In genomic region chr14:35418093-35418492, GRCh38 we compare ENCODE assay signal across 18 cellular contexts. TPM values are rescaled to one million over a fixed set of nuclear protein-coding genes. Genes with fewer than 3 reads are reported as not detected.
DNase-seq lines count a peak whose midpoint lies in the region; ATAC-seq and TF ChIP-seq lines count a peak whose summit lies in the region.
"Had no signal": no experiment of that assay in that cellular context is flagged by ENCODE, and none has a peak within 500 bp of the region (broad histone marks: within the 10 kb centered on the region; RNA-seq: fewer than 3 reads in every experiment).

No MANE protein-coding gene starts in this region.

- peaks cover 52% of the 10 kb centered on the region for H3K4me1 Mint-ChIP-seq in activated CD4-positive, alpha-beta T cell treated with anti-CD3 and anti-CD28 coated beads, Interleukin-2, amount 10 ng/mL, durations not matched to agents 7 days and 5 days
- peaks cover 53% of the 10 kb centered on the region for H3K4me1 Mint-ChIP-seq in activated CD4-positive, alpha-beta T cell treated with anti-CD3 and anti-CD28 coated beads, Interleukin-2, amount 10 ng/mL, durations not matched to agents 24 days and 14 days
- H3K4me1 Mint-ChIP-seq in immature natural killer cell: peaks cover 61 to 62% of the 10 kb centered on the region in 2 donors
- H3K4me1 Mint-ChIP-seq in activated T-cell treated with anti-CD3 and anti-CD28 coated beads, Interleukin-2, amount 50 U/mL, for 24 hours (ENCODE audit: low read depth): peaks cover 65% of the 10 kb centered on the region

- H3K4me3 Mint-ChIP-seq in activated CD4-positive, alpha-beta T cell treated with anti-CD3 and anti-CD28 coated beads, Interleukin-2, amount 10 ng/mL, durations not matched to agents 7 days and 5 days: no peak overlapping the region
- H3K4me3 Mint-ChIP-seq in activated CD4-positive, alpha-beta T cell treated with anti-CD3 and anti-CD28 coated beads, Interleukin-2, amount 10 ng/mL, durations not matched to agents 24 days and 14 days: no peak overlapping the region
- H3K4me3 Mint-ChIP-seq in immature natural killer cell: peak overlapping the region; percentile 27 to 89 (median 76)
- H3K4me3 Mint-ChIP-seq in activated T-cell treated with anti-CD3 and anti-CD28 coated beads, Interleukin-2, amount 50 U/mL, for 24 hours: no peak overlapping the region
- H3K4me3 Mint-ChIP-seq: B cell; CD8-positive, alpha-beta T cell; HFFc6 had no signal

- no peaks in the 10 kb centered on the region for H3K9me3 Mint-ChIP-seq in activated CD4-positive, alpha-beta T cell treated with anti-CD3 and anti-CD28 coated beads, Interleukin-2, amount 10 ng/mL, durations not matched to agents 7 days and 5 days
- H3K9me3 Mint-ChIP-seq in activated CD4-positive, alpha-beta T cell treated with anti-CD3 and anti-CD28 coated beads, Interleukin-2, amount 10 ng/mL, durations not matched to agents 24 days and 14 days: no peaks in the 10 kb centered on the region
- H3K9me3 Mint-ChIP-seq in immature natural killer cell: no peaks in the 10 kb centered on the region
- H3K9me3 Mint-ChIP-seq in activated T-cell treated with anti-CD3 and anti-CD28 coated beads, Interleukin-2, amount 50 U/mL, for 24 hours: no peaks in the 10 kb centered on the region
- H3K9me3 Mint-ChIP-seq: CD8-positive, alpha-beta T cell; HFFc6 had no signal

- POLR2A ChIA-PET in activated CD4-positive, alpha-beta T cell treated with anti-CD3 and anti-CD28 coated beads, Interleukin-2, amount 10 ng/mL, durations not matched to agents 7 days and 5 days (lab: Charles Lee): no interaction called here

- no peaks in the 10 kb centered on the region for H3K27me3 Mint-ChIP-seq in activated CD4-positive, alpha-beta T cell treated with anti-CD3 and anti-CD28 coated beads, Interleukin-2, amount 10 ng/mL, durations not matched to agents 7 days and 5 days
- H3K27me3 Mint-ChIP-seq in activated CD4-positive, alpha-beta T cell treated with anti-CD3 and anti-CD28 coated beads, Interleukin-2, amount 10 ng/mL, durations not matched to agents 24 days and 14 days: peaks cover 4% of the 10 kb centered on the region
- peaks cover 0 to 8% (median 6%) of the 10 kb centered on the region in 3 donors for H3K27me3 Mint-ChIP-seq in immature natural killer cell (ENCODE audit: low read depth in 3 of 3)
- no peaks in the 10 kb centered on the region for H3K27me3 Mint-ChIP-seq in activated T-cell treated with anti-CD3 and anti-CD28 coated beads, Interleukin-2, amount 50 U/mL, for 24 hours
- H3K27me3 Mint-ChIP-seq: B cell had no signal

- DNase-seq in activated CD4-positive, alpha-beta T cell treated with anti-CD3 and anti-CD28 coated beads, Interleukin-2, amount 10 ng/mL, durations not matched to agents 7 days and 5 days: no peak
- no peak for DNase-seq in activated CD4-positive, alpha-beta T cell treated with anti-CD3 and anti-CD28 coated beads, Interleukin-2, amount 10 ng/mL, durations not matched to agents 24 days and 14 days
- DNase-seq in immature natural killer cell: no peak
- no peak for DNase-seq in activated T-cell treated with anti-CD3 and anti-CD28 coated beads, Interleukin-2, amount 50 U/mL, for 24 hours
- no peak for DNase-seq in posterior vena cava (ENCODE audit: low spot score)
- DNase-seq: 8988T; ACHN; C1 segment of cervical spinal cord; Caco-2; CD8-positive, alpha-beta T cell; DND-41; GDM1; HCEC 1CT; HFFc6 had no signal

- CTCF ChIA-PET in activated CD4-positive, alpha-beta T cell treated with anti-CD3 and anti-CD28 coated beads, Interleukin-2, amount 10 ng/mL, durations not matched to agents 7 days and 5 days (lab: Charles Lee): interaction anchor here (0.5 to 1.5 kb wide), 7 partner anchors 10 to 692 kb away, joined by 3 to 6 read pairs (median 3); partner anchors contain the start of gene NFKBIA

- H3K36me3 Mint-ChIP-seq in activated CD4-positive, alpha-beta T cell treated with anti-CD3 and anti-CD28 coated beads, Interleukin-2, amount 10 ng/mL, durations not matched to agents 7 days and 5 days (ENCODE audit: low read depth): no peaks in the 10 kb centered on the region
- no peaks in the 10 kb centered on the region for H3K36me3 Mint-ChIP-seq in activated CD4-positive, alpha-beta T cell treated with anti-CD3 and anti-CD28 coated beads, Interleukin-2, amount 10 ng/mL, durations not matched to agents 24 days and 14 days (ENCODE audit: low read depth)
- H3K36me3 Mint-ChIP-seq in immature natural killer cell: no peaks in the 10 kb centered on the region
- H3K36me3 Mint-ChIP-seq in activated T-cell treated with anti-CD3 and anti-CD28 coated beads, Interleukin-2, amount 50 U/mL, for 24 hours (ENCODE audit: low read depth): no peaks in the 10 kb centered on the region
- H3K36me3 Mint-ChIP-seq: CD8-positive, alpha-beta T cell had no signal

- ATAC-seq in SK-N-SH treated with all-trans-retinoic acid at 6 μM for 48 hours: no peak
- ATAC-seq in GM21723 (IDR thresholded peaks at IDR 0.05; ENCODE audit: unreplicated experiment): no peak
- ATAC-seq in GM19328 (IDR thresholded peaks at IDR 0.05; ENCODE audit: unreplicated experiment): no peak
- ATAC-seq: CD8-positive, alpha-beta T cell had no signal

- H3K27ac Mint-ChIP-seq in activated CD4-positive, alpha-beta T cell treated with anti-CD3 and anti-CD28 coated beads, Interleukin-2, amount 10 ng/mL, durations not matched to agents 7 days and 5 days: peak overlapping the region; percentile 64
- H3K27ac Mint-ChIP-seq in activated CD4-positive, alpha-beta T cell treated with anti-CD3 and anti-CD28 coated beads, Interleukin-2, amount 10 ng/mL, durations not matched to agents 24 days and 14 days: no peak overlapping the region
- H3K27ac Mint-ChIP-seq in immature natural killer cell: peak overlapping the region; percentile 92 to 99 (median 97)
- no peak overlapping the region for H3K27ac Mint-ChIP-seq in activated T-cell treated with anti-CD3 and anti-CD28 coated beads, Interleukin-2, amount 50 U/mL, for 24 hours
- H3K27ac Mint-ChIP-seq: B cell, HFFc6 had no signal

- intact Hi-C loops in activated CD4-positive, alpha-beta T cell treated with anti-CD3 and anti-CD28 coated beads, Interleukin-2, amount 10 ng/mL, durations not matched to agents 24 days and 14 days (cut with micrococcal nuclease): loop anchor here (5.0 to 10.0 kb wide), 4 partner anchors 371 to 953 kb away; partner anchors contain the start of genes CFL2, FAM177A1, SPTSSA and SRP54
- intact Hi-C loops in posterior vena cava (cut with DNase I): loop anchor here in 1 of 2 donors (5.0 to 10.0 kb wide), 3 partner anchors 163 to 293 kb away; partner anchors contain the start of genes PPP2R3C and PRORP

TF ChIP-seq in SK-N-SH treated with all-trans-retinoic acid at 6 μM for 48 hours, 23 proteins besides CTCF, POLR2A, EP300 and RAD21:
- no peak for TF ChIP-seq CSRNP3 (CRISPR knock-in tag; IDR thresholded peaks at IDR 0.05)
- TF ChIP-seq TSHZ2 (CRISPR knock-in tag; IDR thresholded peaks at IDR 0.05): peak; percentile 54; the same call in 1 of the 2 replicates
- peak; percentile 71; the same call in 1 of the 2 replicates for TF ChIP-seq TCF4 (CRISPR knock-in tag; IDR thresholded peaks at IDR 0.05; ENCODE audit: borderline replicate concordance)
- no peak for TF ChIP-seq ZFP3 (CRISPR knock-in tag; IDR thresholded peaks at IDR 0.05)

RNA-seq across cellular contexts. Expression of gene NFKBIA, which starts 13.5 kb away (rescaled TPM):
- total RNA-seq in activated CD4-positive, alpha-beta T cell treated with anti-CD3 and anti-CD28 coated beads, Interleukin-2, amount 10 ng/mL, durations not matched to agents 7 days and 5 days: 10 to 100 TPM; 60.1 to 61.7 TPM
- total RNA-seq in activated CD4-positive, alpha-beta T cell treated with anti-CD3 and anti-CD28 coated beads, Interleukin-2, amount 10 ng/mL, durations not matched to agents 24 days and 14 days: 506 and 534 TPM in 2 replicates
- polyA plus RNA-seq in immature natural killer cell: 100 to 1,000 TPM; 339 to 579 (median 435) TPM
- 100 to 1,000 TPM in 1 of 2 donors, 10 to 100 TPM in 1; 87.1 to 127 TPM for total RNA-seq in posterior vena cava

Comparison
In these comparisons a context has a peak if more than half of its experiments do, and no peak if none do; other contexts are left out.
1. H3K27ac Mint-ChIP-seq: peak in activated CD4-positive, alpha-beta T cell treated with anti-CD3 and anti-CD28 coated beads, Interleukin-2, amount 10 ng/mL, durations not matched to agents 7 days and 5 days (single experiment) and immature natural killer cell (6 of 6); none in activated CD4-positive, alpha-beta T cell treated with anti-CD3 and anti-CD28 coated beads, Interleukin-2, amount 10 ng/mL, durations not matched to agents 24 days and 14 days (single experiment) and activated T-cell treated with anti-CD3 and anti-CD28 coated beads, Interleukin-2, amount 50 U/mL, for 24 hours (single experiment).
2. H3K4me3 Mint-ChIP-seq: peak in immature natural killer cell (5 of 5); none in activated CD4-positive, alpha-beta T cell treated with anti-CD3 and anti-CD28 coated beads, Interleukin-2, amount 10 ng/mL, durations not matched to agents 7 days and 5 days (single experiment), activated CD4-positive, alpha-beta T cell treated with anti-CD3 and anti-CD28 coated beads, Interleukin-2, amount 10 ng/mL, durations not matched to agents 24 days and 14 days (single experiment) and activated T-cell treated with anti-CD3 and anti-CD28 coated beads, Interleukin-2, amount 50 U/mL, for 24 hours (single experiment).